8 cellular contexts compared by ENCODE assay signal in the genomic region with DNA sequence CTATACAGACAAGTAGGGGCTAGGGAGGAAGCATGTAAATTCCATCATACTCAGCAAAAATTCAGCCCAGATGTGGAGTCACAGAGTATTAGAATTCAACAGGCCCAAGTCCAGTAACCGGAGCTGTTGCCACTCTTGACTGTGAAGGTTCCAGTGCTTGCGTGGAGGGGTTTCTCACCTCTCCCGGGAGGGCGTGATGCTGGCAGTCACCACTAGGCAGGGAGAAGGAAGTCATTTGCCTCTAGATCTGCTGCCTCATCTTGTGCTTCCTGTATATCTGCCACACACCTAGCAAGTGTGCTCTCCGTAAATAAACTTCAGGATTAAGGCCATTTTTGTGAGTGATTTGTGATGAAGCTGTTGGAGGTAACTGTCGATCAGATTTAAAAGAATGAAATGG. TPM values are rescaled to one million over a fixed set of nuclear protein-coding genes. Genes with fewer than 3 reads are reported as not detected.
DNase-seq lines count a peak whose midpoint lies in the region; ATAC-seq and TF ChIP-seq lines count a peak whose summit lies in the region.

No MANE protein-coding gene starts in this region.

- peaks cover 6% of the 10 kb centered on the region for H3K36me3 ChIP-seq in left ventricle myocardium inferior

- peaks cover 75% of the 10 kb centered on the region for H3K4me1 ChIP-seq in left ventricle myocardium inferior

- DNase-seq in COR-L47 (lab: John Stamatoyannopoulos, UW) (peak; percentile 36), left ventricle myocardium inferior (no peak), T1000 (lab: John Stamatoyannopoulos, UW) (no peak)
- peak; percentile 38 for DNase-seq in activated gamma-delta T cell treated with anti-CD3 and anti-CD28 coated beads, Interleukin-2, amount 50 U/mL, for 16 hours (ENCODE audit: low read depth)
- DNase-seq in stimulated activated CD4-positive, alpha-beta T cell treated with anti-CD3 and anti-CD28 coated beads, Interleukin-1b, Interleukin-23, amount 100 ng/mL, for 24 hours (ENCODE audit: low read depth in 4 of 4, low spot score in 1 of 4) = peak in 3 of 4 experiments; percentile 20 to 37 (median 34)

- peak; percentile 36 for TF ChIP-seq CTCF in left ventricle myocardium inferior (IDR thresholded peaks at IDR 0.05; ENCODE audit: borderline replicate concordance)

- intact Hi-C loops in left ventricle myocardium inferior (cut with micrococcal nuclease) = loop anchor here (10.0 kb wide), 1 partner anchor 53 kb away; a partner anchor contains a TSS

- no peaks in the 10 kb centered on the region for H3K9me3 ChIP-seq in left ventricle myocardium inferior (replicated peaks)

- ATAC-seq in HG02870 (IDR thresholded peaks at IDR 0.05; ENCODE audit: unreplicated experiment) (peak; percentile 28), HG02610 (IDR thresholded peaks at IDR 0.05; ENCODE audit: unreplicated experiment) (no peak)

- no peak overlapping the region for H3K4me3 ChIP-seq in left ventricle myocardium inferior

- peak overlapping the region; percentile 99 for H3K27ac ChIP-seq in left ventricle myocardium inferior (replicated peaks)

- peak; percentile 54; the same call in 1 of the 2 replicates for TF ChIP-seq POLR2A in Raji (IDR thresholded peaks at IDR 0.05; ENCODE audit: insufficient read depth, low read depth, low read length)

- H3K27me3 ChIP-seq in left ventricle myocardium inferior (ENCODE audit: low read depth) = no peaks in the 10 kb centered on the region

RNA-seq across cellular contexts. Expression of a gene that starts 1.0 kb away (rescaled TPM):
- 7.8 TPM for total RNA-seq in left ventricle myocardium inferior

RNA-seq across cellular contexts. Expression of a gene that starts 1.4 kb away (rescaled TPM):
- total RNA-seq in left ventricle myocardium inferior = 18.6 TPM

RNA-seq across cellular contexts. Expression of a gene that starts 14.9 kb away (rescaled TPM):
- 1.0 TPM for total RNA-seq in left ventricle myocardium inferior

RNA-seq across cellular contexts. Expression of a gene that starts 27.9 kb away (rescaled TPM):
- not detected for total RNA-seq in left ventricle myocardium inferior

RNA-seq across cellular contexts. Expression of a gene that starts 53.1 kb away (rescaled TPM):
- total RNA-seq in left ventricle myocardium inferior = 8.3 TPM

Comparison
In these comparisons a context has a peak if more than half of its experiments do, and no peak if none do; other contexts are left out.
1. DNase-seq: peak in COR-L47 (single experiment), activated gamma-delta T cell treated with anti-CD3 and anti-CD28 coated beads, Interleukin-2, amount 50 U/mL, for 16 hours (single experiment) and stimulated activated CD4-positive, alpha-beta T cell treated with anti-CD3 and anti-CD28 coated beads, Interleukin-1b, Interleukin-23, amount 100 ng/mL, for 24 hours (3 of 4); none in left ventricle myocardium inferior (single experiment) and T1000 (single experiment).